1 cellular context compared by ENCODE assay signal in the genomic region with DNA sequence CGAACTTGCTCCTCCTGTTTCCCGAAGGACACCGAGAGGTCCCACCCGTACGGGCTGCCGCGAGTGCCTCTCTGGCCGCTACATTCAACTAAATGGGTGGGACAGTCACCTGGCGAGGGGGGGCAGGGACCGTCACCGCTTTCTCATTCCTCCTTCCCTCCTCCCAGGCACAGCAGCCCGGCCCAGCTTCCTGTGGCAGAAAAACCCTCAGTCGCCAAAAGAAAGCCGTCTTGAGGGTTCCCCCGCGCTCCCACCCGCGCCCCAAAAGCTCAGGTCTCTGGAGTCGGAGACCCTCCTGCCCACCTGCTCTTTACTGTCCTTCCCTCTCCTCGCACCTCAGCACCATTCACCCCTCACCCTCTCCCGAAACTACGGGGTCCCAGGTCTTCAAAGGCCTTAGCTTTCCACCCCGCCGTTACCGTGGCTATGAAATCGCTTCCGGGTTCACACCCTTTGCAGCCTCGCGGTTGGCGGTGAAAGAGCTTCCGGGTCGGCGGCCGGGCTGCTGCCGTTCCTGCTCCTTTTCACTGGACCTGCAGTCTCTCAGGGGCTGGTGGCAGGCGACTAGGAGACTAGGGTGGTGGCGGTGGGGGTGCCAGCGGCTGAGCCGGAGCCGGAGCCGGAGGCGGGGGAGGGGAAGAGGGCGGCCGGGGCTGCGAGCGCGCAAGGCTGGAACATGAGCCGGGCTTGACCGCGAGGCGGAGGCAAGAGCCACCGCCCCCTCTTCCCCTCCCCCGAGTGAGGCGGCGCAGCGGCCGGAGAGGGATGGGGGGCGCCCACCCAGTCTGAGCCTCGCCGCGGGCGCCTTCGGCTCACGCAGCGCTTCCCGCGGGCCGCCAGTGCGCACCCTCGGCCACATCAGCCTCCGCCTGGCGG.
TF ChIP-seq lines count a peak whose summit lies in the region.

A gene with protein sequence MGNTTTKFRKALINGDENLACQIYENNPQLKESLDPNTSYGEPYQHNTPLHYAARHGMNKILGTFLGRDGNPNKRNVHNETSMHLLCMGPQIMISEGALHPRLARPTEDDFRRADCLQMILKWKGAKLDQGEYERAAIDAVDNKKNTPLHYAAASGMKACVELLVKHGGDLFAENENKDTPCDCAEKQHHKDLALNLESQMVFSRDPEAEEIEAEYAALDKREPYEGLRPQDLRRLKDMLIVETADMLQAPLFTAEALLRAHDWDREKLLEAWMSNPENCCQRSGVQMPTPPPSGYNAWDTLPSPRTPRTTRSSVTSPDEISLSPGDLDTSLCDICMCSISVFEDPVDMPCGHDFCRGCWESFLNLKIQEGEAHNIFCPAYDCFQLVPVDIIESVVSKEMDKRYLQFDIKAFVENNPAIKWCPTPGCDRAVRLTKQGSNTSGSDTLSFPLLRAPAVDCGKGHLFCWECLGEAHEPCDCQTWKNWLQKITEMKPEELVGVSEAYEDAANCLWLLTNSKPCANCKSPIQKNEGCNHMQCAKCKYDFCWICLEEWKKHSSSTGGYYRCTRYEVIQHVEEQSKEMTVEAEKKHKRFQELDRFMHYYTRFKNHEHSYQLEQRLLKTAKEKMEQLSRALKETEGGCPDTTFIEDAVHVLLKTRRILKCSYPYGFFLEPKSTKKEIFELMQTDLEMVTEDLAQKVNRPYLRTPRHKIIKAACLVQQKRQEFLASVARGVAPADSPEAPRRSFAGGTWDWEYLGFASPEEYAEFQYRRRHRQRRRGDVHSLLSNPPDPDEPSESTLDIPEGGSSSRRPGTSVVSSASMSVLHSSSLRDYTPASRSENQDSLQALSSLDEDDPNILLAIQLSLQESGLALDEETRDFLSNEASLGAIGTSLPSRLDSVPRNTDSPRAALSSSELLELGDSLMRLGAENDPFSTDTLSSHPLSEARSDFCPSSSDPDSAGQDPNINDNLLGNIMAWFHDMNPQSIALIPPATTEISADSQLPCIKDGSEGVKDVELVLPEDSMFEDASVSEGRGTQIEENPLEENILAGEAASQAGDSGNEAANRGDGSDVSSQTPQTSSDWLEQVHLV (plus strand): TSS at position 488 of the 876 bp plus-strand sequence. CDS start 49,005 bp downstream, outside the sequence.
Gene KRIT1, minus strand, starts transcription at position 428 of the 876 bp plus-strand sequence. CDS start 3,779 bp downstream, outside the sequence.

TF ChIP-seq in GM12878, 131 proteins besides CTCF, POLR2A, EP300 and RAD21 (continued from another document and continues in another):
- TF ChIP-seq, protein P1, sequence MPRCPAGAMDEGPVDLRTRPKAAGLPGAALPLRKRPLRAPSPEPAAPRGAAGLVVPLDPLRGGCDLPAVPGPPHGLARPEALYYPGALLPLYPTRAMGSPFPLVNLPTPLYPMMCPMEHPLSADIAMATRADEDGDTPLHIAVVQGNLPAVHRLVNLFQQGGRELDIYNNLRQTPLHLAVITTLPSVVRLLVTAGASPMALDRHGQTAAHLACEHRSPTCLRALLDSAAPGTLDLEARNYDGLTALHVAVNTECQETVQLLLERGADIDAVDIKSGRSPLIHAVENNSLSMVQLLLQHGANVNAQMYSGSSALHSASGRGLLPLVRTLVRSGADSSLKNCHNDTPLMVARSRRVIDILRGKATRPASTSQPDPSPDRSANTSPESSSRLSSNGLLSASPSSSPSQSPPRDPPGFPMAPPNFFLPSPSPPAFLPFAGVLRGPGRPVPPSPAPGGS (IDR thresholded peaks at IDR 0.05; ENCODE audit: borderline replicate concordance, insufficient read depth, low read depth, low read length, poor library complexity, severe bottlenecking): no peak
- TF ChIP-seq ZNF384 (IDR thresholded peaks at IDR 0.05; ENCODE audit: borderline replicate concordance, low read depth, low read length) (no peak), SPI1 (IDR thresholded peaks at IDR 0.05; ENCODE audit: borderline replicate concordance, insufficient read depth, low read depth, low read length) (no peak), MAX (IDR thresholded peaks at IDR 0.05; ENCODE audit: low read depth, low read length) (peak; percentile 55; the same call in 1 of the 2 replicates), FOXK2 (IDR thresholded peaks at IDR 0.05) (no peak), HDAC2 (IDR thresholded peaks at IDR 0.05) (no peak), BACH1 (IDR thresholded peaks at IDR 0.05; ENCODE audit: borderline replicate concordance) (no peak; the same call in 1 of the 2 replicates), NR2C2 (IDR thresholded peaks at IDR 0.05; ENCODE audit: borderline replicate concordance, control insufficient read depth, insufficient read length, low read depth) (peak; percentile 83), CREM (IDR thresholded peaks at IDR 0.05; ENCODE audit: low read depth) (no peak), NFXL1 (IDR thresholded peaks at IDR 0.05; ENCODE audit: borderline replicate concordance) (no peak), BCL11A (IDR thresholded peaks at IDR 0.05; ENCODE audit: low read depth, low read length) (no peak), NFYA (IDR thresholded peaks at IDR 0.05; ENCODE audit: borderline replicate concordance, low read depth, low read length) (no peak), ZSCAN29 (IDR thresholded peaks at IDR 0.05) (no peak), ZNF622 (IDR thresholded peaks at IDR 0.05) (no peak), IKZF1 (conservative IDR thresholded peaks at IDR 0.05) (peak; percentile 74), EGR1 (IDR thresholded peaks at IDR 0.05; ENCODE audit: borderline replicate concordance in 1 of 2, low read depth in 2 of 2, low read length in 2 of 2) (peak in 1 of 2 experiments; percentile 70; a peak in 2 of 3 replicates), IKZF2 (IDR thresholded peaks at IDR 0.05) (peak in 1 of 2 experiments; percentile 43; a peak in 1 of 4 replicates), SKIL (IDR thresholded peaks at IDR 0.05; ENCODE audit: low read depth, poor library complexity, severe bottlenecking) (peak; percentile 25), NR2C1 (IDR thresholded peaks at IDR 0.05) (peak; percentile 99), USF2 (IDR thresholded peaks at IDR 0.05; ENCODE audit: borderline replicate concordance, low read depth, low read length) (no peak), PAX5 (IDR thresholded peaks at IDR 0.05; ENCODE audit: borderline replicate concordance, low read depth, low read length) (no peak), POLR2AphosphoS5 (IDR thresholded peaks at IDR 0.05; ENCODE audit: low read length) (peak; percentile 89), ZNF274 (IDR thresholded peaks at IDR 0.05; ENCODE audit: insufficient read depth, insufficient read length) (no peak), IRF4 (IDR thresholded peaks at IDR 0.05; ENCODE audit: low read depth, low read length) (no peak), ESRRA (IDR thresholded peaks at IDR 0.05; ENCODE audit: low read length) (no peak), ETV6 (conservative IDR thresholded peaks at IDR 0.05 in 1 of 2, IDR thresholded peaks at IDR 0.05 in 1 of 2; ENCODE audit: borderline replicate concordance in 1 of 2, low read depth in 1 of 2) (0 out of 4 replicates have a peak, but pooled peaks of 1 of the 2 experiments have one; percentile 42), ASH2L (IDR thresholded peaks at IDR 0.05; ENCODE audit: borderline replicate concordance, low read depth) (peak; percentile 84; the same call in 1 of the 2 replicates), DPF2 (IDR thresholded peaks at IDR 0.05) (peak; percentile 27; the same call in 1 of the 2 replicates), EED (IDR thresholded peaks at IDR 0.05; ENCODE audit: low read depth) (no peak), RBBP5 (conservative IDR thresholded peaks at IDR 0.05) (no peak), ZZZ3 (IDR thresholded peaks at IDR 0.05; ENCODE audit: control insufficient read depth, insufficient read length, low read depth) (no peak), SUZ12 (IDR thresholded peaks at IDR 0.05; ENCODE audit: unreplicated experiment) (no peak), MEF2B (IDR thresholded peaks at IDR 0.05; ENCODE audit: partially characterized antibody, poor library complexity, severe bottlenecking) (peak; percentile 28)
- TF ChIP-seq, protein P2, sequence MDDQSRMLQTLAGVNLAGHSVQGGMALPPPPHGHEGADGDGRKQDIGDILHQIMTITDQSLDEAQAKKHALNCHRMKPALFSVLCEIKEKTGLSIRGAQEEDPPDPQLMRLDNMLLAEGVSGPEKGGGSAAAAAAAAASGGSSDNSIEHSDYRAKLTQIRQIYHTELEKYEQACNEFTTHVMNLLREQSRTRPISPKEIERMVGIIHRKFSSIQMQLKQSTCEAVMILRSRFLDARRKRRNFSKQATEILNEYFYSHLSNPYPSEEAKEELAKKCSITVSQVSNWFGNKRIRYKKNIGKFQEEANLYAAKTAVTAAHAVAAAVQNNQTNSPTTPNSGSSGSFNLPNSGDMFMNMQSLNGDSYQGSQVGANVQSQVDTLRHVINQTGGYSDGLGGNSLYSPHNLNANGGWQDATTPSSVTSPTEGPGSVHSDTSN (IDR thresholded peaks at IDR 0.05; ENCODE audit: insufficient replicate concordance, low read depth, low read length): no peak
- TF ChIP-seq, protein P3, sequence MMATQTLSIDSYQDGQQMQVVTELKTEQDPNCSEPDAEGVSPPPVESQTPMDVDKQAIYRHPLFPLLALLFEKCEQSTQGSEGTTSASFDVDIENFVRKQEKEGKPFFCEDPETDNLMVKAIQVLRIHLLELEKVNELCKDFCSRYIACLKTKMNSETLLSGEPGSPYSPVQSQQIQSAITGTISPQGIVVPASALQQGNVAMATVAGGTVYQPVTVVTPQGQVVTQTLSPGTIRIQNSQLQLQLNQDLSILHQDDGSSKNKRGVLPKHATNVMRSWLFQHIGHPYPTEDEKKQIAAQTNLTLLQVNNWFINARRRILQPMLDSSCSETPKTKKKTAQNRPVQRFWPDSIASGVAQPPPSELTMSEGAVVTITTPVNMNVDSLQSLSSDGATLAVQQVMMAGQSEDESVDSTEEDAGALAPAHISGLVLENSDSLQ (IDR thresholded peaks at IDR 0.05): 0 out of 2 replicates have a peak, but pooled peaks have one; percentile 19
- TF ChIP-seq, protein P4, sequence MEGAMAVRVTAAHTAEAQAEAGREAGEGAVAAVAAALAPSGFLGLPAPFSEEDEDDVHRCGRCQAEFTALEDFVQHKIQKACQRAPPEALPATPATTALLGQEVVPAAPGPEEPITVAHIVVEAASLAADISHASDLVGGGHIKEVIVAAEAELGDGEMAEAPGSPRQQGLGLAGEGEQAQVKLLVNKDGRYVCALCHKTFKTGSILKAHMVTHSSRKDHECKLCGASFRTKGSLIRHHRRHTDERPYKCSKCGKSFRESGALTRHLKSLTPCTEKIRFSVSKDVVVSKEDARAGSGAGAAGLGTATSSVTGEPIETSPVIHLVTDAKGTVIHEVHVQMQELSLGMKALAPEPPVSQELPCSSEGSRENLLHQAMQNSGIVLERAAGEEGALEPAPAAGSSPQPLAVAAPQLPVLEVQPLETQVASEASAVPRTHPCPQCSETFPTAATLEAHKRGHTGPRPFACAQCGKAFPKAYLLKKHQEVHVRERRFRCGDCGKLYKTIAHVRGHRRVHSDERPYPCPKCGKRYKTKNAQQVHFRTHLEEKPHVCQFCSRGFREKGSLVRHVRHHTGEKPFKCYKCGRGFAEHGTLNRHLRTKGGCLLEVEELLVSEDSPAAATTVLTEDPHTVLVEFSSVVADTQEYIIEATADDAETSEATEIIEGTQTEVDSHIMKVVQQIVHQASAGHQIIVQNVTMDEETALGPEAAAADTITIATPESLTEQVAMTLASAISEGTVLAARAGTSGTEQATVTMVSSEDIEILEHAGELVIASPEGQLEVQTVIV (IDR thresholded peaks at IDR 0.05; ENCODE audit: borderline replicate concordance, partially characterized antibody): no peak
- TF ChIP-seq, protein P5, sequence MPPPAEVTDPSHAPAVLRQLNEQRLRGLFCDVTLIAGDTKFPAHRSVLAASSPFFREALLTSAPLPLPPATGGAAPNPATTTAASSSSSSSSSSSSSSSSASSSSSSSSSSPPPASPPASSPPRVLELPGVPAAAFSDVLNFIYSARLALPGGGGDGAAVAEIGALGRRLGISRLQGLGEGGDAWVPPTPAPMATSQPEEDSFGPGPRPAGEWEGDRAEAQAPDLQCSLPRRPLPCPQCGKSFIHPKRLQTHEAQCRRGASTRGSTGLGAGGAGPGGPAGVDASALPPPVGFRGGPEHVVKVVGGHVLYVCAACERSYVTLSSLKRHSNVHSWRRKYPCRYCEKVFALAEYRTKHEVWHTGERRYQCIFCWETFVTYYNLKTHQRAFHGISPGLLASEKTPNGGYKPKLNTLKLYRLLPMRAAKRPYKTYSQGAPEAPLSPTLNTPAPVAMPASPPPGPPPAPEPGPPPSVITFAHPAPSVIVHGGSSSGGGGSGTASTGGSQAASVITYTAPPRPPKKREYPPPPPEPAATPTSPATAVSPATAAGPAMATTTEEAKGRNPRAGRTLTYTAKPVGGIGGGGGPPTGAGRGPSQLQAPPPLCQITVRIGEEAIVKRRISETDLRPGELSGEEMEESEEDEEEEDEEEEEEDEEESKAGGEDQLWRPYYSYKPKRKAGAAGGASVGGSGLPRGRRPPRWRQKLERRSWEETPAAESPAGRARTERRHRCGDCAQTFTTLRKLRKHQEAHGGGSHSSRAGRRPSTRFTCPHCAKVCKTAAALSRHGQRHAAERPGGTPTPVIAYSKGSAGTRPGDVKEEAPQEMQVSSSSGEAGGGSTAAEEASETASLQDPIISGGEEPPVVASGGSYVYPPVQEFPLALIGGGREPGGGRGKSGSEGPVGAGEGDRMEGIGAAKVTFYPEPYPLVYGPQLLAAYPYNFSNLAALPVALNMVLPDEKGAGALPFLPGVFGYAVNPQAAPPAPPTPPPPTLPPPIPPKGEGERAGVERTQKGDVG (CRISPR knock-in tag; IDR thresholded peaks at IDR 0.05): no peak
- TF ChIP-seq, protein P6, sequence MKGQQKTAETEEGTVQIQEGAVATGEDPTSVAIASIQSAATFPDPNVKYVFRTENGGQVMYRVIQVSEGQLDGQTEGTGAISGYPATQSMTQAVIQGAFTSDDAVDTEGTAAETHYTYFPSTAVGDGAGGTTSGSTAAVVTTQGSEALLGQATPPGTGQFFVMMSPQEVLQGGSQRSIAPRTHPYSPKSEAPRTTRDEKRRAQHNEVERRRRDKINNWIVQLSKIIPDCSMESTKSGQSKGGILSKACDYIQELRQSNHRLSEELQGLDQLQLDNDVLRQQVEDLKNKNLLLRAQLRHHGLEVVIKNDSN (IDR thresholded peaks at IDR 0.05; ENCODE audit: borderline replicate concordance, extremely low read length, insufficient read depth, low read depth, low read length): no peak
